1 cellular context compared by ENCODE assay signal in the genomic region with DNA sequence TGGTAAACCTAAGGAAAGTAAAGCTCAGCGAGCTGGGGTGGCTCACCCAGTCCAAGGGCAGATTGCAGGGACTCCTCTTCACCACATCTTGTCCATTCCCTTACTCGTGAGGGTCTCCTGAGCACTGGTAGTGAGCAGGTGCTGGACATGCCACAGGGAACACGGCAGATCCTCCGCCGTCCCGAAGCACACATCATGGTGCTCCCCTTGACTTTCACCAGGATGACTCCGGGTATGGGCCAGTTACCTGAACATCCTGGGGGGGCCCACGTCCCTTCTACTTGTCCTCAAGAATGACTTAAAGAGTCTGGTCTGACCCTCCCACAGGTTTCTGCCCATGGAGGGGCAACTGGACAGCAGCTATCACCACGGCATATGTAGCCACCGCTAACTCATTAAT.
TF ChIP-seq lines count a peak whose summit lies in the region.

No MANE protein-coding gene starts in this region.

TF ChIP-seq in HepG2, 621 proteins besides CTCF, POLR2A, EP300 and RAD21:
- TF ChIP-seq, protein P1, sequence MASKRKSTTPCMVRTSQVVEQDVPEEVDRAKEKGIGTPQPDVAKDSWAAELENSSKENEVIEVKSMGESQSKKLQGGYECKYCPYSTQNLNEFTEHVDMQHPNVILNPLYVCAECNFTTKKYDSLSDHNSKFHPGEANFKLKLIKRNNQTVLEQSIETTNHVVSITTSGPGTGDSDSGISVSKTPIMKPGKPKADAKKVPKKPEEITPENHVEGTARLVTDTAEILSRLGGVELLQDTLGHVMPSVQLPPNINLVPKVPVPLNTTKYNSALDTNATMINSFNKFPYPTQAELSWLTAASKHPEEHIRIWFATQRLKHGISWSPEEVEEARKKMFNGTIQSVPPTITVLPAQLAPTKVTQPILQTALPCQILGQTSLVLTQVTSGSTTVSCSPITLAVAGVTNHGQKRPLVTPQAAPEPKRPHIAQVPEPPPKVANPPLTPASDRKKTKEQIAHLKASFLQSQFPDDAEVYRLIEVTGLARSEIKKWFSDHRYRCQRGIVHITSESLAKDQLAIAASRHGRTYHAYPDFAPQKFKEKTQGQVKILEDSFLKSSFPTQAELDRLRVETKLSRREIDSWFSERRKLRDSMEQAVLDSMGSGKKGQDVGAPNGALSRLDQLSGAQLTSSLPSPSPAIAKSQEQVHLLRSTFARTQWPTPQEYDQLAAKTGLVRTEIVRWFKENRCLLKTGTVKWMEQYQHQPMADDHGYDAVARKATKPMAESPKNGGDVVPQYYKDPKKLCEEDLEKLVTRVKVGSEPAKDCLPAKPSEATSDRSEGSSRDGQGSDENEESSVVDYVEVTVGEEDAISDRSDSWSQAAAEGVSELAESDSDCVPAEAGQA (IDR thresholded peaks at IDR 0.05; ENCODE audit: low read depth) = no peak
- TF ChIP-seq, protein P1 (CRISPR knock-in tag; IDR thresholded peaks at IDR 0.05; ENCODE audit: borderline replicate concordance) = no peak
- TF ChIP-seq ZNF367 (CRISPR knock-in tag; IDR thresholded peaks at IDR 0.05; ENCODE audit: borderline replicate concordance) (no peak), RBAK (CRISPR knock-in tag; IDR thresholded peaks at IDR 0.05) (no peak), ZBTB1 (CRISPR knock-in tag; IDR thresholded peaks at IDR 0.05; ENCODE audit: borderline replicate concordance) (no peak), ZFP36L1 (CRISPR knock-in tag; IDR thresholded peaks at IDR 0.05) (no peak), ZSCAN12 (CRISPR knock-in tag; IDR thresholded peaks at IDR 0.05) (no peak), ZNF468 (CRISPR knock-in tag; IDR thresholded peaks at IDR 0.05) (no peak), SIN3A (IDR thresholded peaks at IDR 0.05; ENCODE audit: borderline replicate concordance, low read depth, low read length) (no peak), KLF16 (CRISPR knock-in tag; IDR thresholded peaks at IDR 0.05) (no peak), MXD4 (CRISPR knock-in tag; IDR thresholded peaks at IDR 0.05) (no peak)
- TF ChIP-seq, protein P2, sequence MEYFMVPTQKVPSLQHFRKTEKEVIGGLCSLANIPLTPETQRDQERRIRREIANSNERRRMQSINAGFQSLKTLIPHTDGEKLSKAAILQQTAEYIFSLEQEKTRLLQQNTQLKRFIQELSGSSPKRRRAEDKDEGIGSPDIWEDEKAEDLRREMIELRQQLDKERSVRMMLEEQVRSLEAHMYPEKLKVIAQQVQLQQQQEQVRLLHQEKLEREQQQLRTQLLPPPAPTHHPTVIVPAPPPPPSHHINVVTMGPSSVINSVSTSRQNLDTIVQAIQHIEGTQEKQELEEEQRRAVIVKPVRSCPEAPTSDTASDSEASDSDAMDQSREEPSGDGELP (IDR thresholded peaks at IDR 0.05; ENCODE audit: borderline replicate concordance, low read depth) = no peak
- TF ChIP-seq, protein P3, sequence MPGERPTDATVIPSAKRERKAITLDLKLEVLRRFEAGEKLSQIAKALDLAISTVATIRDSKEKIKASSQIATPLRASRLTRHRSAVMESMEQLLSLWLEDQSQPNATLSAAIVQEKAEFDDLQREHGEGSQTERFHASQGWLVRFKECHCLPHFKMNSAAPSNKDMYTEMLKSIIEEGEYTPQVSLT (CRISPR knock-in tag; IDR thresholded peaks at IDR 0.05; ENCODE audit: borderline replicate concordance, low read depth) = no peak
- TF ChIP-seq, protein P4, sequence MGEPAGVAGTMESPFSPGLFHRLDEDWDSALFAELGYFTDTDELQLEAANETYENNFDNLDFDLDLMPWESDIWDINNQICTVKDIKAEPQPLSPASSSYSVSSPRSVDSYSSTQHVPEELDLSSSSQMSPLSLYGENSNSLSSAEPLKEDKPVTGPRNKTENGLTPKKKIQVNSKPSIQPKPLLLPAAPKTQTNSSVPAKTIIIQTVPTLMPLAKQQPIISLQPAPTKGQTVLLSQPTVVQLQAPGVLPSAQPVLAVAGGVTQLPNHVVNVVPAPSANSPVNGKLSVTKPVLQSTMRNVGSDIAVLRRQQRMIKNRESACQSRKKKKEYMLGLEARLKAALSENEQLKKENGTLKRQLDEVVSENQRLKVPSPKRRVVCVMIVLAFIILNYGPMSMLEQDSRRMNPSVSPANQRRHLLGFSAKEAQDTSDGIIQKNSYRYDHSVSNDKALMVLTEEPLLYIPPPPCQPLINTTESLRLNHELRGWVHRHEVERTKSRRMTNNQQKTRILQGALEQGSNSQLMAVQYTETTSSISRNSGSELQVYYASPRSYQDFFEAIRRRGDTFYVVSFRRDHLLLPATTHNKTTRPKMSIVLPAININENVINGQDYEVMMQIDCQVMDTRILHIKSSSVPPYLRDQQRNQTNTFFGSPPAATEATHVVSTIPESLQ (CRISPR knock-in tag; conservative IDR thresholded peaks at IDR 0.05) = no peak
